Comparison of ENCODE assay signal across 9 cellular contexts in the genomic region with DNA sequence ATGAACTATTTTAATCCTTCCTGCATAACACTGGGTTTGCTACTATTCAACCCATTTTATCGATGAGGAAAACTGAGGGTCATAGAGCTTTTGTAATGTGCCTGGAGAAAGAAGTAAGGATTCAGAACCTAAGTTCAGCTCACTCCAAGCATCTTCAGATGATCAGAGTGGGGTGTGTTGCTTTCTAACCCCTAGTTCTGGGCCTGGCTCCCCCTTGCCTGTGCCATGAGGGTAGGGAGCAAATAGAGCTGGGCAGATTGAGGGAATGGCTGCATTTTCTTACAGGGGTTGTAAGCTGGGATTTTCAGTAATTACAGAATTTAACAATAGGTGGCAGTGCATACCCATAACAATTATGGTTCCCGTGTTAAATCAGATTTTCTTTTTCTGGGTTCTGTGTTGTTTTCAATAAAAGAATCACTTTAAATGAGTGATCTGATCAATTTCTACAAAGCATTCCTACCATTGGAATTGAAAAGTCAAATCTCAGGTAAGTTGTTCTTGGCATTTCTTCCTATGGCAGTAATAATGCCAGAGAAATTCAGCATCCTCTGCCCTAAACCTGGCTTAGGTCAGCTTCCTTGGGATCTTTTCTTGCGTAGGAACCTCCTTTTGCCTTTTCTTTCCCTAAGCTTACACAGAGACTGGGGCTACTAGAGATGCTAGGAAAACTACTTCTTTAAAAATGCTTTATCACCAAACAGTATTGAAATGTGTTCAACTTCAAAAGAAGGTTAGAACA. TPM values are rescaled to one million over a fixed set of nuclear protein-coding genes. Genes with fewer than 3 reads are reported as not detected.
DNase-seq lines count a peak whose midpoint lies in the region; ATAC-seq, FAIRE-seq and TF ChIP-seq lines count a peak whose summit lies in the region.
"Had no signal": no experiment of that assay in that cellular context is flagged by ENCODE, and none has a peak within 500 bp of the region (broad histone marks: within the 10 kb centered on the region; RNA-seq: fewer than 3 reads in every experiment).

No MANE protein-coding gene starts in this region.

- FAIRE-seq in endothelial cell of umbilical vein (lab: Jason Lieb, UNC) = peak; percentile 71
- FAIRE-seq: colon had no signal

- BruUV-seq in endothelial cell of umbilical vein (replicated peaks; lab: Mats Ljungman, UMichigan) = no TSS peak

- peak overlapping the region; percentile 46 for H3K27ac ChIP-seq in endothelial cell of umbilical vein (ENCODE audit: insufficient read depth, low read depth, low read length)
- H3K27ac ChIP-seq in neural progenitor cell = no peak overlapping the region
- no peak overlapping the region for H3K27ac ChIP-seq in CD8-positive, alpha-beta memory T cell (ENCODE audit: low read depth, low read length)

- CTCF ChIA-PET in activated CD4-positive, alpha-beta T cell treated with anti-CD3 and anti-CD28 coated beads, Interleukin-2, amount 10 ng/mL, durations not matched to agents 7 days and 5 days (lab: Charles Lee) = interaction anchor here (0.6 to 2.4 kb wide), 9 partner anchors 10 to 1571 kb away, joined by 3 to 8 read pairs (median 4); a partner anchor contains a TSS
- CTCF ChIA-PET in endothelial cell of umbilical vein (lab: Charles Lee) = interaction anchor here (0.6 to 8.3 kb wide), 42 partner anchors 8 to 622 kb away, joined by 3 to 227 read pairs (median 5); a partner anchor contains a TSS
- CTCF ChIA-PET in CD8-positive, alpha-beta memory T cell (lab: Charles Lee) = interaction anchor here (0.8 to 1.0 kb wide), 4 partner anchors 9 to 598 kb away, joined by 3 read pairs; no protein-coding TSS in a partner anchor

- ATAC-seq in HG03108 (IDR thresholded peaks at IDR 0.05; ENCODE audit: unreplicated experiment) = peak; percentile 54
- no peak for ATAC-seq in HG03196 (IDR thresholded peaks at IDR 0.05; ENCODE audit: unreplicated experiment)

- no peak overlapping the region for H3K4me3 ChIP-seq in endothelial cell of umbilical vein (replicated peaks in 1 of 3; ENCODE audit: insufficient read depth in 1 of 3, low read depth in 1 of 3, low read length in 3 of 3)
- no peak overlapping the region for H3K4me3 ChIP-seq in neural progenitor cell
- H3K4me3 ChIP-seq in CD8-positive, alpha-beta memory T cell (ENCODE audit: low read length) = no peak overlapping the region

- no peaks in the 10 kb centered on the region for H3K36me3 Mint-ChIP-seq in activated CD4-positive, alpha-beta T cell treated with anti-CD3 and anti-CD28 coated beads, Interleukin-2, amount 10 ng/mL, durations not matched to agents 7 days and 5 days (ENCODE audit: low read depth)
- peaks cover 18% of the 10 kb centered on the region for H3K36me3 Mint-ChIP-seq in neural progenitor cell
- no peaks in the 10 kb centered on the region for H3K36me3 Mint-ChIP-seq in CD8-positive, alpha-beta memory T cell

- no peak overlapping the region for H3K4me3 Mint-ChIP-seq in activated CD4-positive, alpha-beta T cell treated with anti-CD3 and anti-CD28 coated beads, Interleukin-2, amount 10 ng/mL, durations not matched to agents 7 days and 5 days
- no peak overlapping the region for H3K4me3 Mint-ChIP-seq in neural progenitor cell
- H3K4me3 Mint-ChIP-seq in CD8-positive, alpha-beta memory T cell = no peak overlapping the region

- H3K4me1 ChIP-seq in endothelial cell of umbilical vein (ENCODE audit: control insufficient read depth, extremely low read depth, insufficient read depth, low read length) (peaks cover 34% of the 10 kb centered on the region), neural progenitor cell (peaks cover 25% of the 10 kb centered on the region)
- no peaks in the 10 kb centered on the region for H3K4me1 ChIP-seq in CD8-positive, alpha-beta memory T cell (ENCODE audit: insufficient read depth, low read length)

- no peak overlapping the region for H3K27ac Mint-ChIP-seq in activated CD4-positive, alpha-beta T cell treated with anti-CD3 and anti-CD28 coated beads, Interleukin-2, amount 10 ng/mL, durations not matched to agents 7 days and 5 days
- no peak overlapping the region for H3K27ac Mint-ChIP-seq in neural progenitor cell
- no peak overlapping the region for H3K27ac Mint-ChIP-seq in CD8-positive, alpha-beta memory T cell

- H3K79me2 ChIP-seq in endothelial cell of umbilical vein (ENCODE audit: control insufficient read depth, insufficient read depth, low read length) = peaks cover 46% of the 10 kb centered on the region
- peaks cover 3% of the 10 kb centered on the region for H3K79me2 ChIP-seq in neural progenitor cell (ENCODE audit: low read depth)

- no peaks in the 10 kb centered on the region for H3K4me1 Mint-ChIP-seq in activated CD4-positive, alpha-beta T cell treated with anti-CD3 and anti-CD28 coated beads, Interleukin-2, amount 10 ng/mL, durations not matched to agents 7 days and 5 days
- H3K4me1 Mint-ChIP-seq in neural progenitor cell = peaks cover 26% of the 10 kb centered on the region
- H3K4me1 Mint-ChIP-seq in CD8-positive, alpha-beta memory T cell = no peaks in the 10 kb centered on the region

- no peaks in the 10 kb centered on the region for H3K9me3 Mint-ChIP-seq in activated CD4-positive, alpha-beta T cell treated with anti-CD3 and anti-CD28 coated beads, Interleukin-2, amount 10 ng/mL, durations not matched to agents 7 days and 5 days
- no peaks in the 10 kb centered on the region for H3K9me3 Mint-ChIP-seq in neural progenitor cell
- H3K9me3 Mint-ChIP-seq in CD8-positive, alpha-beta memory T cell = no peaks in the 10 kb centered on the region

- TF ChIP-seq POLR2A in endothelial cell of umbilical vein (IDR thresholded peaks at IDR 0.05; ENCODE audit: low read depth, low read length) = no peak

- H3K9me3 ChIP-seq in endothelial cell of umbilical vein (replicated peaks; ENCODE audit: control insufficient read depth, insufficient read depth, low read length) (no peaks in the 10 kb centered on the region), neural progenitor cell (ENCODE audit: low read depth) (no peaks in the 10 kb centered on the region)
- H3K9me3 ChIP-seq in CD8-positive, alpha-beta memory T cell (ENCODE audit: low read length) = no peaks in the 10 kb centered on the region

- H4K20me1 ChIP-seq in endothelial cell of umbilical vein (replicated peaks; ENCODE audit: control insufficient read depth, extremely low read depth, insufficient read depth, low read length) (no peaks in the 10 kb centered on the region), neural progenitor cell (ENCODE audit: low read depth) (peaks cover 29% of the 10 kb centered on the region)

- H3K27me3 ChIP-seq in endothelial cell of umbilical vein (ENCODE audit: control insufficient read depth in 2 of 2, insufficient read depth in 2 of 2, low read length in 2 of 2) (no peaks in the 10 kb centered on the region), neural progenitor cell (no peaks in the 10 kb centered on the region)
- no peaks in the 10 kb centered on the region for H3K27me3 ChIP-seq in CD8-positive, alpha-beta memory T cell (ENCODE audit: insufficient read depth, low read length, poor library complexity, severe bottlenecking)

- DNase-seq in activated CD4-positive, alpha-beta T cell treated with anti-CD3 and anti-CD28 coated beads, Interleukin-2, amount 10 ng/mL, durations not matched to agents 7 days and 5 days = peak; percentile 8
- DNase-seq in activated CD4-positive, alpha-beta T cell treated with anti-CD3 and anti-CD28 coated beads for 1 hour = no peak
- DNase-seq in OCI-M1 (lab: John Stamatoyannopoulos, UW) = peak; percentile 59
- DNase-seq in endothelial cell of umbilical vein (ENCODE audit: low read depth, low spot score) = peak; percentile 75
- peak; percentile 46 for DNase-seq in neural progenitor cell (ENCODE audit: low spot score)
- no peak for DNase-seq in CD8-positive, alpha-beta memory T cell

- no peaks in the 10 kb centered on the region for H3K9me1 ChIP-seq in endothelial cell of umbilical vein (replicated peaks; ENCODE audit: control insufficient read depth, extremely low read depth, insufficient read depth, low read length)

- dilution Hi-C loops in endothelial cell of umbilical vein (cut with MboI; ENCODE audit: extremely low pct_ligation_motif_present, low sequenced_read_pairs) = no loop called here

- no peak overlapping the region for H3K4me2 ChIP-seq in endothelial cell of umbilical vein (ENCODE audit: insufficient read depth, low read length)
- H3K4me2 ChIP-seq in neural progenitor cell = no peak overlapping the region

- H3K9ac ChIP-seq in endothelial cell of umbilical vein (replicated peaks; ENCODE audit: extremely low read depth, insufficient read depth, low read length) = no peak overlapping the region
- no peak overlapping the region for H3K9ac ChIP-seq in neural progenitor cell

- TF ChIP-seq CTCF in endothelial cell of umbilical vein (IDR thresholded peaks at IDR 0.05; ENCODE audit: extremely low read depth in 1 of 2, insufficient read depth in 1 of 2, low read depth in 1 of 2, low read length in 2 of 2) (peak; percentile 27 to 37), neural progenitor cell (IDR thresholded peaks at IDR 0.05) (peak; percentile 62)

- intact Hi-C loops in endothelial cell of umbilical vein (cut with micrococcal nuclease) = loop anchor here (1.0 to 10.0 kb wide), 5 partner anchors 102 to 618 kb away; a partner anchor contains a TSS

- POLR2A ChIA-PET in activated CD4-positive, alpha-beta T cell treated with anti-CD3 and anti-CD28 coated beads, Interleukin-2, amount 10 ng/mL, durations not matched to agents 7 days and 5 days (lab: Charles Lee) = no interaction called here
- POLR2A ChIA-PET in endothelial cell of umbilical vein (lab: Charles Lee) = interaction anchor here (0.6 to 2.3 kb wide), 3 partner anchors 21 to 122 kb away, joined by 3 to 25 read pairs (median 6); no protein-coding TSS in a partner anchor
- POLR2A ChIA-PET in CD8-positive, alpha-beta memory T cell (lab: Charles Lee) = no interaction called here

- peaks cover 0 to 1% of the 10 kb centered on the region in 2 experiments for H3K36me3 ChIP-seq in endothelial cell of umbilical vein (ENCODE audit: control insufficient read depth in 2 of 2, extremely low read depth in 1 of 2, insufficient read depth in 2 of 2, low read length in 2 of 2)
- H3K36me3 ChIP-seq in neural progenitor cell = no peaks in the 10 kb centered on the region
- H3K36me3 ChIP-seq in CD8-positive, alpha-beta memory T cell (ENCODE audit: insufficient read depth, low read length) = no peaks in the 10 kb centered on the region

- no peak overlapping the region for H2AFZ ChIP-seq in endothelial cell of umbilical vein (ENCODE audit: low read depth, low read length)
- no peak overlapping the region for H2AFZ ChIP-seq in neural progenitor cell (replicated peaks)

- peaks cover 14% of the 10 kb centered on the region for H3K27me3 Mint-ChIP-seq in activated CD4-positive, alpha-beta T cell treated with anti-CD3 and anti-CD28 coated beads, Interleukin-2, amount 10 ng/mL, durations not matched to agents 7 days and 5 days
- H3K27me3 Mint-ChIP-seq in neural progenitor cell (ENCODE audit: insufficient read depth, low read depth) = no peaks in the 10 kb centered on the region
- H3K27me3 Mint-ChIP-seq in CD8-positive, alpha-beta memory T cell = peaks cover 5 to 25% of the 10 kb centered on the region in 2 donors

- H3F3A ChIP-seq in neural progenitor cell (ENCODE audit: low read depth) = no peaks in the 10 kb centered on the region

RNA-seq across cellular contexts. Expression of a gene that starts 45.2 kb away (rescaled TPM):
- under 1 TPM in 1 of 2 experiments, not detected in 1; 0.10 TPM for total RNA-seq in activated CD4-positive, alpha-beta T cell treated with anti-CD3 and anti-CD28 coated beads, Interleukin-2, amount 10 ng/mL, durations not matched to agents 7 days and 5 days
- total RNA-seq in endothelial cell of umbilical vein (23.1 and 34.5 TPM in 2 replicates), neural progenitor cell (ENCODE audit: low replicate concordance) (31.2 and 41.5 TPM in 2 replicates)
- 9.4 and 16.9 TPM in 2 replicates for polyA plus RNA-seq in endothelial cell of umbilical vein
- polyA plus RNA-seq in endothelial cell of umbilical vein (2011; cell fraction: cytosol; rRNA removed) = 17.9 and 20.5 TPM in 2 replicates
- 44.2 and 53.9 TPM in 2 replicates for polyA plus RNA-seq in endothelial cell of umbilical vein (2011; cell fraction: nucleus; rRNA removed)
- polyA plus RNA-seq in endothelial cell of umbilical vein (2012) = 15.5 and 20.4 TPM in 2 replicates
- 19.9 and 28.8 TPM in 2 replicates for polyA minus RNA-seq in endothelial cell of umbilical vein
- not detected for polyA minus RNA-seq in endothelial cell of umbilical vein (2011; cell fraction: cytosol; rRNA and poly(A)+ RNA removed)
- 48.3 and 71.4 TPM in 2 replicates for polyA minus RNA-seq in endothelial cell of umbilical vein (2011; cell fraction: nucleus; rRNA and poly(A)+ RNA removed)
- not detected for total RNA-seq in CD8-positive, alpha-beta memory T cell
- polyA plus RNA-seq in CD8-positive, alpha-beta memory T cell = not detected

Comparison
In these comparisons a context has a peak if more than half of its experiments do, and no peak if none do; other contexts are left out.
1. DNase-seq: peak in activated CD4-positive, alpha-beta T cell treated with anti-CD3 and anti-CD28 coated beads, Interleukin-2, amount 10 ng/mL, durations not matched to agents 7 days and 5 days (single experiment), OCI-M1 (single experiment), endothelial cell of umbilical vein (single experiment) and neural progenitor cell (single experiment); none in activated CD4-positive, alpha-beta T cell treated with anti-CD3 and anti-CD28 coated beads for 1 hour (single experiment) and CD8-positive, alpha-beta memory T cell (0 of 5).
2. RNA of a gene that starts 45.2 kb away (total RNA-seq): 31.2 to 41.5 TPM in neural progenitor cell and 23.1 to 34.5 TPM in endothelial cell of umbilical vein; 0.10 TPM in activated CD4-positive, alpha-beta T cell treated with anti-CD3 and anti-CD28 coated beads, Interleukin-2, amount 10 ng/mL, durations not matched to agents 7 days and 5 days and not detected in CD8-positive, alpha-beta memory T cell; every median in the first group is over 10 times any median in the second.